In the genomic region with DNA sequence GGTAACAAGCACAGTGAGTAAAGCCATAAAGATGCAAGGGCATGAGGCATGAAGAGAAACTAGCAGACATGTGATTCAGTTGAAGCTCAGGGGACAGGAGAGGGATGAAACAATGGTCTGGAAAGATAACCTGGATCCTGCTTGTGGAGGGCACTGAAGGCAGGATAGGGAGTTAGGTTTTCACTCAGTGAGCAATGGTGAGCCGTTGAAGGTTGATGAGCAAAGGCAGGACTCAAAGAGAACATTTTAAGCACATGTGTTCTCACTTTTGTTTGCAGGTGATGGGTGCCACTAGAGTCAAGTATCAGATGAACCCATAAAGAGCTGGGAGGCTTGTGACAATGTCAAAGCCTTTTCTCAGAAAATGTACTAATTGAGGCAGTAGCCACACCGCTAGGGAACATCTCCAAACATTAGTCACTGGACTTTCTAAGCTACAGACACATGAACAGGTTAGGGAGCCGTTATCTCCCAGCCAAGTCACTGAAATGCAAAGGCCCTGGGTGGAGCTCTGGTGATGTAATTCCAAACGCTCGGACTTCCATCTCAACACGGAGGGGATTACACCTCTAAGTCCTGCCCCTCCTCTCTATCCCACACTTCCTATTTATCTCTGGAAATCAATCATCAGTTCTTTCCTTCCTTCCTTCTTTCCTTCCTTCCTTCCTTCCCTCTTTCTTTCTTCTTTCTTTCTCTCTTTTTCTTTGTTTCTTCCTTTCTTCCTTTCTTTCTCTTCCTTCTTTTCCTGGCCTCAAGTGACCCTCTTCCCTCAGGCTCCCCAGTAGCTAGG, we compare ENCODE assay signal across 19 cellular contexts. TPM values are rescaled to one million over a fixed set of nuclear protein-coding genes. Genes with fewer than 3 reads are reported as not detected.
DNase-seq lines count a peak whose midpoint lies in the region; ATAC-seq and TF ChIP-seq lines count a peak whose summit lies in the region.
"Had no signal": no experiment of that assay in that cellular context is flagged by ENCODE, and none has a peak within 500 bp of the region (broad histone marks: within the 10 kb centered on the region; RNA-seq: fewer than 3 reads in every experiment).

No MANE protein-coding gene starts in this region.

- H3K9me3 Mint-ChIP-seq in activated CD4-positive, alpha-beta T cell treated with anti-CD3 and anti-CD28 coated beads for 36 hours (ENCODE audit: low read depth) = no peaks in the 10 kb centered on the region
- H3K9me3 Mint-ChIP-seq in endodermal cell = no peaks in the 10 kb centered on the region
- no peaks in the 10 kb centered on the region for H3K9me3 Mint-ChIP-seq in progenitor cell of endocrine pancreas (ENCODE audit: low read depth)

- H3K27me3 Mint-ChIP-seq in activated CD4-positive, alpha-beta T cell treated with anti-CD3 and anti-CD28 coated beads for 36 hours = no peaks in the 10 kb centered on the region
- peaks cover 19% of the 10 kb centered on the region for H3K27me3 Mint-ChIP-seq in endodermal cell (ENCODE audit: insufficient read depth)
- H3K27me3 Mint-ChIP-seq in progenitor cell of endocrine pancreas = peaks cover 5% of the 10 kb centered on the region

- peak overlapping the region; percentile 43; the same call in 1 of the 2 replicates for H3K4me2 ChIP-seq in OCI-LY7 (ENCODE audit: low read length)

- CTCF ChIA-PET in activated CD4-positive, alpha-beta T cell treated with anti-CD3 and anti-CD28 coated beads for 36 hours (lab: Charles Lee) = interaction anchor here (0.8 to 1.4 kb wide), 2 partner anchors 11 to 19 kb away, joined by 3 to 4 read pairs; no protein-coding TSS in a partner anchor
- CTCF ChIA-PET in OCI-LY7 (lab: Charles Lee; ENCODE audit: unreplicated experiment) = no interaction called here

- peaks cover 40% of the 10 kb centered on the region for H3K36me3 Mint-ChIP-seq in activated CD4-positive, alpha-beta T cell treated with anti-CD3 and anti-CD28 coated beads for 36 hours (ENCODE audit: low read depth)
- H3K36me3 Mint-ChIP-seq in endodermal cell (ENCODE audit: low read depth) (no peaks in the 10 kb centered on the region), progenitor cell of endocrine pancreas (ENCODE audit: insufficient read depth) (no peaks in the 10 kb centered on the region)

- BruUV-seq in OCI-LY7 (replicated peaks; lab: Mats Ljungman, UMichigan) = no TSS peak

- peak overlapping the region; percentile 45 for H3K27ac Mint-ChIP-seq in activated CD4-positive, alpha-beta T cell treated with anti-CD3 and anti-CD28 coated beads for 36 hours
- no peak overlapping the region for H3K27ac Mint-ChIP-seq in endodermal cell
- H3K27ac Mint-ChIP-seq in progenitor cell of endocrine pancreas = peak overlapping the region; percentile 68
- H3K27ac Mint-ChIP-seq: activated T-helper 2 cell treated with anti-CD3 and anti-CD28 coated beads, Interferon-gamma antibody, Interleukin-2, Interleukin-4, amounts not matched to agents 10 μg/mL and 5 μg/mL and 100 μg/mL, durations not matched to agents 14 hours and 24 hours and 36 hours had no signal

- H3K4me1 ChIP-seq in OCI-LY7 (ENCODE audit: insufficient read depth, low read length, poor library complexity, severe bottlenecking) (peaks cover 98% of the 10 kb centered on the region), endodermal cell (ENCODE audit: control insufficient read depth, insufficient read depth, low read length) (no peaks in the 10 kb centered on the region)

- TF ChIP-seq CTCF in OCI-LY7 (conservative IDR thresholded peaks at IDR 0.05; ENCODE audit: low read length) = no peak
- TF ChIP-seq CTCF in endodermal cell (conservative IDR thresholded peaks at IDR 0.05) = no peak
- TF ChIP-seq CTCF in progenitor cell of endocrine pancreas (IDR thresholded peaks at IDR 0.05; ENCODE audit: unreplicated experiment) = no peak

- intact Hi-C loops in activated CD4-positive, alpha-beta T cell treated with anti-CD3 and anti-CD28 coated beads for 36 hours (cut with DNase I, micrococcal nuclease) = no loop called here
- intact Hi-C loops in OCI-LY7 (cut with micrococcal nuclease; ENCODE audit: unreplicated experiment) = no loop called here

- ATAC-seq in activated CD4-positive, alpha-beta T cell treated with anti-CD3 and anti-CD28 coated beads for 36 hours = peak; percentile 52
- ATAC-seq in GM21390 (IDR thresholded peaks at IDR 0.05; ENCODE audit: unreplicated experiment) = no peak

- H3K9ac ChIP-seq in endodermal cell (ENCODE audit: extremely low read depth, low read length, poor library complexity, severe bottlenecking) = no peak overlapping the region

- H3K27me3 ChIP-seq in endodermal cell (ENCODE audit: control insufficient read depth, insufficient read depth, low read length, poor library complexity, severe bottlenecking) = no peaks in the 10 kb centered on the region
- H3K27me3 ChIP-seq: tibial nerve had no signal

- H3K27ac ChIP-seq in OCI-LY7 (ENCODE audit: low read depth, low read length, poor library complexity, severe bottlenecking) (peak overlapping the region; percentile 37), endodermal cell (ENCODE audit: low read depth, low read length) (no peak overlapping the region)
- H3K27ac ChIP-seq: SK-N-MC, tibial nerve had no signal

- no peak overlapping the region for H2AFZ ChIP-seq in OCI-LY7 (ENCODE audit: low read length)

- WGBS in endodermal cell (ENCODE audit: insufficient coverage in 1 of 2, insufficient read length in 1 of 2), 2 experiments = 69 to 73% methylated on average over 4 to 6 of the region's 6 CpGs

- H3K36me3 ChIP-seq in OCI-LY7 (ENCODE audit: insufficient read depth, low read length) = peaks cover 92% of the 10 kb centered on the region
- H3K36me3 ChIP-seq in endodermal cell (ENCODE audit: control insufficient read depth, insufficient read depth, low read length) = no peaks in the 10 kb centered on the region
- H3K36me3 ChIP-seq: tibial nerve had no signal

- POLR2A ChIA-PET in activated CD4-positive, alpha-beta T cell treated with anti-CD3 and anti-CD28 coated beads for 36 hours (lab: Charles Lee) = interaction anchor here (1.0 kb wide), 1 partner anchor 9 kb away, joined by 4 read pairs; no protein-coding TSS in a partner anchor
- POLR2A ChIA-PET in OCI-LY7 (lab: Charles Lee) = interaction anchor here (0.5 to 1.1 kb wide), 8 partner anchors 13 to 1026 kb away, joined by 3 to 6 read pairs (median 3); no protein-coding TSS in a partner anchor

- no peaks in the 10 kb centered on the region for H3K9me2 ChIP-seq in OCI-LY7 (ENCODE audit: insufficient read depth, low read length)

- peaks cover 27% of the 10 kb centered on the region; the same call in 1 of the 2 replicates for H4K20me1 ChIP-seq in OCI-LY7 (ENCODE audit: insufficient read depth, low read length)

- H3K4me3 Mint-ChIP-seq in activated CD4-positive, alpha-beta T cell treated with anti-CD3 and anti-CD28 coated beads for 36 hours = no peak overlapping the region
- peak overlapping the region; percentile 3 for H3K4me3 Mint-ChIP-seq in endodermal cell
- no peak overlapping the region for H3K4me3 Mint-ChIP-seq in progenitor cell of endocrine pancreas (ENCODE audit: low read depth)

- DNase-seq in activated CD4-positive, alpha-beta T cell treated with anti-CD3 and anti-CD28 coated beads for 36 hours = no peak
- DNase-seq in activated CD4-positive, alpha-beta T cell treated with anti-CD3 and anti-CD28 coated beads, Interleukin-2, amount 50 U/mL, for 1 hour = no peak
- DNase-seq in OCI-LY7 (ENCODE audit: low spot score) (no peak), endodermal cell (peak; percentile 60), progenitor cell of endocrine pancreas (ENCODE audit: low spot score, unreplicated experiment) (no peak), NCI-H1930 (lab: John Stamatoyannopoulos, UW) (no peak), SW480 (ENCODE audit: low spot score) (no peak)
- DNase-seq: activated CD4-positive, CD25-positive, alpha-beta regulatory T cell; caudate nucleus; DMS 273 treated with DMSO at 0.1 percent for 48 hours; NCI-H2081; stimulated activated CD4-positive, alpha-beta T cell treated with anti-CD3 and anti-CD28 coated beads, Interleukin-12 subunit alpha, Interleukin-12 subunit beta, amount 100 ng/mL, for 4 hours had no signal

- peaks cover 73% of the 10 kb centered on the region for H3K4me1 Mint-ChIP-seq in activated CD4-positive, alpha-beta T cell treated with anti-CD3 and anti-CD28 coated beads for 36 hours
- H3K4me1 Mint-ChIP-seq in endodermal cell (peaks cover 21% of the 10 kb centered on the region), progenitor cell of endocrine pancreas (ENCODE audit: low read depth) (peaks cover 6% of the 10 kb centered on the region)

- H3K4me3 ChIP-seq in OCI-LY7 (ENCODE audit: low read depth, low read length, poor library complexity, severe bottlenecking) (no peak overlapping the region), endodermal cell (ENCODE audit: low read length) (no peak overlapping the region)
- H3K4me3 ChIP-seq: lung, SK-N-MC, tibial nerve had no signal

- H3K9me3 ChIP-seq in OCI-LY7 (ENCODE audit: low read length) (no peaks in the 10 kb centered on the region), endodermal cell (ENCODE audit: control insufficient read depth, low read length) (peaks cover 4% of the 10 kb centered on the region)
- H3K9me3 ChIP-seq: tibial nerve had no signal

- peaks cover 100% of the 10 kb centered on the region for H3K79me2 ChIP-seq in OCI-LY7 (ENCODE audit: insufficient read depth, low read depth, low read length)

RNA-seq across cellular contexts. Expression of a gene that starts 22.7 kb away (rescaled TPM):
- 10 to 100 TPM; 62.8 to 64.7 TPM for total RNA-seq in activated CD4-positive, alpha-beta T cell treated with anti-CD3 and anti-CD28 coated beads for 36 hours
- total RNA-seq in OCI-LY7 (2014; rRNA removed; shearing (Covaris generic)) = 143 TPM in 2 replicates
- total RNA-seq in OCI-LY7 (2022) (169 and 191 TPM in 2 replicates), endodermal cell (under 1 TPM; 0.33 to 0.40 TPM), progenitor cell of endocrine pancreas (0.12 TPM in 1 of 2 replicates, not detected in the other)
- polyA plus RNA-seq in endodermal cell (2013, experiment 1 of 2) = 0.36 TPM
- 0.58 TPM for polyA plus RNA-seq in endodermal cell (2013, experiment 2 of 2)
- total RNA-seq: A673, epithelial cell of proximal tubule had no signal

Comparison
In these comparisons a context has a peak if more than half of its experiments do, and no peak if none do; other contexts are left out.
1. RNA of a gene that starts 22.7 kb away (total RNA-seq): 143 to 191 TPM in OCI-LY7 and 62.8 to 64.7 TPM in activated CD4-positive, alpha-beta T cell treated with anti-CD3 and anti-CD28 coated beads for 36 hours; 0.33 to 0.40 TPM in endodermal cell and 0.12 TPM in progenitor cell of endocrine pancreas; every median in the first group is over 10 times any median in the second.